Comparison of ENCODE assay signal across 26 cellular contexts in the genomic region with DNA sequence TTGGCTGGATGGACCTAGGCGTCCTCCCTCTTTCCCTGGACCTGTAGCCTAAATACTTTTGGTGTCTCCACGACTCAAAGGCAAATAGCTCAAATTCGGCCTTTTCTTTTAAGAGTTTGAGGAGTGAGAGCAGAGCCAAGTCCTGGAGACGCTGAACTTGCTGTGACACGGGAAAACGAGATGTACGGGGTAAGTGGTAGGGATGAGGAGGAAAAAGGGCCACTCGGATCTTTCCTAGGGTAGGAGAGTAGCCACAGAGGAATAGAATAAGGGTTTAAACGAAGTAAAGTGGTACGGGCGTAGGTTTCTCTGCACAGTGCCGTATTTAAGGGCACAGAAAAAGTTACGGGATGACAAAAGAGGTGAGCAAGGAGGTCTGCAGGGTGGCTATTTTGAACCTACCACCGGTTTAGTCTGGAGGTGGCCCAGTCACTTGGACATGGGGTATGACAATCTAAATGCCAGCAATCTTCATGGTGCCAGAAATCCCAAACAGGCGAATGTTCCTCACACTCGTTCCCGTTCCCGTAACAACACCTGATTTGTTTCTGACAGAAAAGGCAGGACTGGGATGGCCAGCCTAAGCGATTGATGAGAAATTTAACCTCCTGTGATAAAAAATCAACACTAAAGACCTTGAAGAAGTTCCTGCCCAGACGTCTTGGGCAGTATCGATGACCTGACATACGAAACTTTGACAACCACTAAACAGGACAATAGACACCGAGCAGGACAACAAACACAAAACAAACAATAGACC.
A peak's percentile ranks its signal among the peaks of the same experiment; 100 is the strongest.
DNase-seq lines count a peak whose midpoint lies in the region; ATAC-seq and TF ChIP-seq lines count a peak whose summit lies in the region.
"Had no signal": no experiment of that assay in that cellular context is flagged by ENCODE, and none has a peak within 500 bp of the region (broad histone marks: within the 10 kb centered on the region; RNA-seq: fewer than 3 reads in every experiment).

No MANE protein-coding gene starts in this region.

- no peak for ATAC-seq in CD4-positive, CD25-positive, alpha-beta regulatory T cell (ENCODE audit: low read depth in 2 of 2)
- no peak for ATAC-seq in memory B cell (ENCODE audit: low read depth)
- ATAC-seq in gastrocnemius medialis = no peak
- ATAC-seq: activated T-helper 17 cell treated with anti-CD3 and anti-CD28 coated beads, Interleukin-2, amount 50 U/mL, for 72 hours; stimulated activated effector memory CD8-positive, alpha-beta T cell treated with anti-CD3 and anti-CD28 coated beads, Interleukin-12 subunit alpha, Interleukin-12 subunit beta, amount 100 ng/mL, for 72 hours had no signal

- H3K4me1 Mint-ChIP-seq in CD4-positive, CD25-positive, alpha-beta regulatory T cell = peaks cover 0 to 15% (median 11%) of the 10 kb centered on the region in 4 donors
- peaks cover 5% of the 10 kb centered on the region for H3K4me1 Mint-ChIP-seq in activated T-helper 2 cell treated with anti-CD3 and anti-CD28 coated beads, Interferon-gamma antibody, Interleukin-2, Interleukin-4, amounts not matched to agents 10 μg/mL and 5 μg/mL and 100 μg/mL, durations not matched to agents 14 hours and 24 hours and 36 hours (ENCODE audit: low read depth)
- no peaks in the 10 kb centered on the region for H3K4me1 Mint-ChIP-seq in memory B cell
- peaks cover 15% of the 10 kb centered on the region for H3K4me1 Mint-ChIP-seq in MCF 10A (ENCODE audit: insufficient read depth, unreplicated experiment)
- H3K4me1 Mint-ChIP-seq: activated T-helper 17 cell treated with anti-CD3 and anti-CD28 coated beads, Interleukin-2, amount 50 U/mL, for 72 hours had no signal

- no peak for DNase-seq in CD4-positive, CD25-positive, alpha-beta regulatory T cell
- no peak for DNase-seq in activated T-helper 2 cell treated with anti-CD3 and anti-CD28 coated beads, Interferon-gamma antibody, Interleukin-2, Interleukin-4, amounts not matched to agents 10 μg/mL and 5 μg/mL and 100 μg/mL, durations not matched to agents 14 hours and 24 hours and 36 hours (ENCODE audit: low spot score)
- DNase-seq in memory B cell (ENCODE audit: low spot score in 2 of 2) = no peak
- no peak for DNase-seq in NAMALWA (ENCODE audit: low spot score)
- no peak for DNase-seq in MCF 10A (ENCODE audit: unreplicated experiment)
- no peak for DNase-seq in gastrocnemius medialis
- DNase-seq: activated B cell treated with CpG ODN at 0.5 μM for 24 hours; caudate nucleus; dorsolateral prefrontal cortex; erythroblast; foreskin melanocyte; H7; hypothalamus; kidney; NCI-H1105 treated with DMSO at 0.1 percent for 48 hours; NCI-H2107; NCI-H510A treated with DMSO at 0.1 percent for 48 hours; NK-92 treated with Interleukin-12 subunit alpha and Interleukin-12 subunit beta, amount 100 ng/mL, for 24 hours; Peyer's patch; T-helper 9 cell had no signal

- no peaks in the 10 kb centered on the region for H3K36me3 ChIP-seq in CD4-positive, CD25-positive, alpha-beta regulatory T cell (ENCODE audit: control insufficient read depth, insufficient read depth, low read length)
- H3K36me3 ChIP-seq in ES-I3 (ENCODE audit: insufficient read depth, low read length) (no peaks in the 10 kb centered on the region), gastrocnemius medialis (no peaks in the 10 kb centered on the region)
- H3K36me3 ChIP-seq: Peyer's patch, SJSA1 had no signal

- POLR2A ChIA-PET in MCF 10A (lab: Yijun Ruan, JAX) = interaction anchor here (0.6 to 0.7 kb wide), 2 partner anchors 243 to 670 kb away, joined by 3 read pairs; no protein-coding TSS in a partner anchor

- H3K4me3 ChIP-seq in CD4-positive, CD25-positive, alpha-beta regulatory T cell (ENCODE audit: low read depth, low read length) = no peak overlapping the region
- H3K4me3 ChIP-seq in gastrocnemius medialis = no peak overlapping the region
- H3K4me3 ChIP-seq: dorsolateral prefrontal cortex, lung, Peyer's patch, SJSA1 had no signal

- in situ Hi-C loops in gastrocnemius medialis (cut with MboI; ENCODE audit: low sequenced_read_pairs in 4 of 4) = no loop called here

- peak overlapping the region; percentile 5 to 74 (median 38) for H3K27ac Mint-ChIP-seq in CD4-positive, CD25-positive, alpha-beta regulatory T cell
- peak overlapping the region; percentile 68 for H3K27ac Mint-ChIP-seq in activated T-helper 2 cell treated with anti-CD3 and anti-CD28 coated beads, Interferon-gamma antibody, Interleukin-2, Interleukin-4, amounts not matched to agents 10 μg/mL and 5 μg/mL and 100 μg/mL, durations not matched to agents 14 hours and 24 hours and 36 hours
- peak overlapping the region; percentile 29 for H3K27ac Mint-ChIP-seq in memory B cell
- H3K27ac Mint-ChIP-seq in MCF 10A (ENCODE audit: low read depth, unreplicated experiment) = no peak overlapping the region
- H3K27ac Mint-ChIP-seq: activated B cell treated with CpG ODN at 0.5 μM for 24 hours; activated T-helper 17 cell treated with anti-CD3 and anti-CD28 coated beads, Interleukin-2, amount 50 U/mL, for 72 hours; stimulated activated effector memory CD8-positive, alpha-beta T cell treated with anti-CD3 and anti-CD28 coated beads, Interleukin-12 subunit alpha, Interleukin-12 subunit beta, amount 100 ng/mL, for 72 hours had no signal

- H3K27ac ChIP-seq in CD4-positive, CD25-positive, alpha-beta regulatory T cell (ENCODE audit: insufficient read depth, low read length, poor library complexity, severe bottlenecking) = no peak overlapping the region
- no peak overlapping the region for H3K27ac ChIP-seq in gastrocnemius medialis
- H3K27ac ChIP-seq: dorsolateral prefrontal cortex, parathyroid adenoma, Peyer's patch, SJSA1 had no signal

- no TSS peak for BruUV-seq in MCF 10A (replicated peaks; lab: Mats Ljungman, UMichigan)

- TF ChIP-seq POLR2A in gastrocnemius medialis (IDR thresholded peaks at IDR 0.05) = no peak

- CTCF ChIA-PET in MCF 10A (lab: Yijun Ruan, JAX) = interaction anchor here (0.7 kb wide), 1 partner anchor 26 kb away, joined by 4 read pairs; no protein-coding TSS in a partner anchor

- H3K4me1 ChIP-seq in CD4-positive, CD25-positive, alpha-beta regulatory T cell (ENCODE audit: control insufficient read depth, insufficient read depth, low read length, poor library complexity, severe bottlenecking) = no peaks in the 10 kb centered on the region
- peaks cover 27% of the 10 kb centered on the region for H3K4me1 ChIP-seq in ES-I3 (ENCODE audit: insufficient read depth, low read length)
- no peaks in the 10 kb centered on the region for H3K4me1 ChIP-seq in gastrocnemius medialis
- H3K4me1 ChIP-seq: parathyroid adenoma, Peyer's patch, SJSA1 had no signal

- peak overlapping the region; percentile 50; the same call in 1 of the 2 replicates for H3K9ac ChIP-seq in ES-I3 (ENCODE audit: low read depth, low read length)
- H3K9ac ChIP-seq: parathyroid adenoma had no signal

- no peak for TF ChIP-seq CTCF in MCF 10A (IDR thresholded peaks at IDR 0.05; ENCODE audit: unreplicated experiment)
- TF ChIP-seq CTCF in gastrocnemius medialis (IDR thresholded peaks at IDR 0.05 in 4 of 5, conservative IDR thresholded peaks at IDR 0.05 in 1 of 5) = no peak

- intact Hi-C loops in activated T-helper 2 cell treated with anti-CD3 and anti-CD28 coated beads, Interferon-gamma antibody, Interleukin-2, Interleukin-4, amounts not matched to agents 10 μg/mL and 5 μg/mL and 100 μg/mL, durations not matched to agents 14 hours and 24 hours and 36 hours (cut with micrococcal nuclease) = loop anchor here (10.0 kb wide), 2 partner anchors 80 to 1480 kb away; no protein-coding TSS in a partner anchor
- intact Hi-C loops in MCF 10A (cut with micrococcal nuclease) (no loop called here), gastrocnemius medialis (cut with DNase I; ENCODE audit: low total_unique reads) (no loop called here)

- H3K36me3 Mint-ChIP-seq in CD4-positive, CD25-positive, alpha-beta regulatory T cell = peaks cover 10% of the 10 kb centered on the region
- H3K36me3 Mint-ChIP-seq in activated T-helper 2 cell treated with anti-CD3 and anti-CD28 coated beads, Interferon-gamma antibody, Interleukin-2, Interleukin-4, amounts not matched to agents 10 μg/mL and 5 μg/mL and 100 μg/mL, durations not matched to agents 14 hours and 24 hours and 36 hours (ENCODE audit: low read depth) = peaks cover 10% of the 10 kb centered on the region
- H3K36me3 Mint-ChIP-seq in memory B cell = peaks cover 6% of the 10 kb centered on the region
- H3K36me3 Mint-ChIP-seq in MCF 10A (ENCODE audit: insufficient read depth, unreplicated experiment) = peaks cover 5% of the 10 kb centered on the region

- H3K9me3 ChIP-seq in CD4-positive, CD25-positive, alpha-beta regulatory T cell (ENCODE audit: control insufficient read depth in 2 of 2, low read length in 2 of 2) = peaks cover 12 to 29% of the 10 kb centered on the region in 2 experiments
- no peaks in the 10 kb centered on the region for H3K9me3 ChIP-seq in ES-I3 (ENCODE audit: control insufficient read depth, insufficient read depth, low read length)
- H3K9me3 ChIP-seq in gastrocnemius medialis = no peaks in the 10 kb centered on the region
- H3K9me3 ChIP-seq: SJSA1 had no signal

- peak overlapping the region in 3 of 4 donors; percentile 24 to 90 (median 64) for H3K4me3 Mint-ChIP-seq in CD4-positive, CD25-positive, alpha-beta regulatory T cell
- no peak overlapping the region for H3K4me3 Mint-ChIP-seq in activated T-helper 2 cell treated with anti-CD3 and anti-CD28 coated beads, Interferon-gamma antibody, Interleukin-2, Interleukin-4, amounts not matched to agents 10 μg/mL and 5 μg/mL and 100 μg/mL, durations not matched to agents 14 hours and 24 hours and 36 hours (ENCODE audit: low read depth)
- no peak overlapping the region for H3K4me3 Mint-ChIP-seq in memory B cell
- no peak overlapping the region for H3K4me3 Mint-ChIP-seq in MCF 10A (ENCODE audit: unreplicated experiment)
- H3K4me3 Mint-ChIP-seq: activated B cell treated with CpG ODN at 0.5 μM for 24 hours; activated T-helper 17 cell treated with anti-CD3 and anti-CD28 coated beads, Interleukin-2, amount 50 U/mL, for 72 hours; stimulated activated effector memory CD8-positive, alpha-beta T cell treated with anti-CD3 and anti-CD28 coated beads, Interleukin-12 subunit alpha, Interleukin-12 subunit beta, amount 100 ng/mL, for 72 hours had no signal

- peaks cover 75% of the 10 kb centered on the region for H3K27me3 ChIP-seq in CD4-positive, CD25-positive, alpha-beta regulatory T cell (ENCODE audit: control insufficient read depth, insufficient read depth, low read length)
- H3K27me3 ChIP-seq in gastrocnemius medialis = peaks cover 85 to 89% (median 88%) of the 10 kb centered on the region in 3 donors

- H3K27me3 Mint-ChIP-seq in CD4-positive, CD25-positive, alpha-beta regulatory T cell = peaks cover 99% of the 10 kb centered on the region
- H3K27me3 Mint-ChIP-seq in activated T-helper 2 cell treated with anti-CD3 and anti-CD28 coated beads, Interferon-gamma antibody, Interleukin-2, Interleukin-4, amounts not matched to agents 10 μg/mL and 5 μg/mL and 100 μg/mL, durations not matched to agents 14 hours and 24 hours and 36 hours (ENCODE audit: low read depth) = peaks cover 85% of the 10 kb centered on the region
- peaks cover 49% of the 10 kb centered on the region for H3K27me3 Mint-ChIP-seq in memory B cell
- peaks cover 28% of the 10 kb centered on the region for H3K27me3 Mint-ChIP-seq in MCF 10A (ENCODE audit: insufficient read depth, unreplicated experiment)

- H3K9me3 Mint-ChIP-seq in CD4-positive, CD25-positive, alpha-beta regulatory T cell = peaks cover 0 to 32% (median 9%) of the 10 kb centered on the region in 7 donors
- peaks cover 18% of the 10 kb centered on the region for H3K9me3 Mint-ChIP-seq in activated T-helper 2 cell treated with anti-CD3 and anti-CD28 coated beads, Interferon-gamma antibody, Interleukin-2, Interleukin-4, amounts not matched to agents 10 μg/mL and 5 μg/mL and 100 μg/mL, durations not matched to agents 14 hours and 24 hours and 36 hours
- H3K9me3 Mint-ChIP-seq in memory B cell (peaks cover 13% of the 10 kb centered on the region), MCF 10A (ENCODE audit: unreplicated experiment) (no peaks in the 10 kb centered on the region)

Comparison
In these comparisons a context has a peak if more than half of its experiments do, and no peak if none do; other contexts are left out.
1. H3K4me3 Mint-ChIP-seq: peak in CD4-positive, CD25-positive, alpha-beta regulatory T cell (3 of 4); none in activated T-helper 2 cell treated with anti-CD3 and anti-CD28 coated beads, Interferon-gamma antibody, Interleukin-2, Interleukin-4, amounts not matched to agents 10 μg/mL and 5 μg/mL and 100 μg/mL, durations not matched to agents 14 hours and 24 hours and 36 hours (single experiment), memory B cell (single experiment) and MCF 10A (single experiment).